In genomic region chr20:1648101-1648500, GRCh38 we compare ENCODE assay signal across 16 cellular contexts. TPM values are rescaled to one million over a fixed set of nuclear protein-coding genes. Genes with fewer than 3 reads are reported as not detected.
"Had no signal": no experiment of that assay in that cellular context is flagged by ENCODE, and none has a peak within 500 bp of the region (broad histone marks: within the 10 kb centered on the region; RNA-seq: fewer than 3 reads in every experiment).

No MANE protein-coding gene starts in this region.

- H3K36me3 Mint-ChIP-seq: natural killer cell treated with Interleukin-12 subunit alpha and Interleukin-12 subunit beta and Interleukin-15 and Interleukin-18, amount 100 ng/mL, for 72 hours; stimulated activated memory B cell treated with anti-CD40 and anti-IgM and Interleukin-4, amounts not matched to agents 10 μg/mL and 1 μg/mL and 100 μg/mL, for 72 hours; type B pancreatic cell had no signal

- H3K4me3 Mint-ChIP-seq: natural killer cell treated with Interleukin-12 subunit alpha and Interleukin-12 subunit beta and Interleukin-15 and Interleukin-18, amount 100 ng/mL, for 72 hours; stimulated activated memory B cell treated with anti-CD40 and anti-IgM and Interleukin-4, amounts not matched to agents 10 μg/mL and 1 μg/mL and 100 μg/mL, for 72 hours; type B pancreatic cell had no signal

- H3K4me3 ChIP-seq: colonic mucosa, heart right ventricle, smooth muscle cell had no signal

- H3K4me2 ChIP-seq: smooth muscle cell had no signal

- H3K9me3 ChIP-seq: colonic mucosa, heart right ventricle had no signal

- H3K36me3 ChIP-seq: colonic mucosa, heart right ventricle had no signal

- H3K4me1 ChIP-seq: colonic mucosa had no signal

- H3K27me3 ChIP-seq: colonic mucosa had no signal

- DNase-seq: activated CD4-positive, alpha-beta T cell treated with anti-CD3 and anti-CD28 coated beads for 4 hours; colonic mucosa; effector CD4-positive, alpha-beta T cell; heart right ventricle; mammary epithelial cell; nucleus accumbens; right cardiac atrium had no signal

- H3K27ac ChIP-seq: colonic mucosa, heart right ventricle had no signal

- H3K27ac Mint-ChIP-seq: natural killer cell treated with Interleukin-12 subunit alpha and Interleukin-12 subunit beta and Interleukin-15 and Interleukin-18, amount 100 ng/mL, for 72 hours; progenitor cell of endocrine pancreas; stimulated activated memory B cell treated with anti-CD40 and anti-IgM and Interleukin-4, amounts not matched to agents 10 μg/mL and 1 μg/mL and 100 μg/mL, for 72 hours; type B pancreatic cell had no signal

- H3K9me3 Mint-ChIP-seq: natural killer cell treated with Interleukin-12 subunit alpha and Interleukin-12 subunit beta and Interleukin-15 and Interleukin-18, amount 100 ng/mL, for 72 hours; stimulated activated memory B cell treated with anti-CD40 and anti-IgM and Interleukin-4, amounts not matched to agents 10 μg/mL and 1 μg/mL and 100 μg/mL, for 72 hours; type B pancreatic cell had no signal

- ATAC-seq: heart right ventricle; left lobe of liver; right cardiac atrium; stimulated activated memory B cell treated with anti-CD40 and anti-IgM and Interleukin-4, amounts not matched to agents 10 μg/mL and 1 μg/mL and 100 μg/mL, for 72 hours had no signal

RNA-seq across cellular contexts. Expression of gene SIRPG, which starts 9.5 kb away (rescaled TPM):
- total RNA-seq: cardiac septum, endothelial cell of umbilical vein, frontal cortex, left lobe of liver, mammary epithelial cell, progenitor cell of endocrine pancreas, smooth muscle cell had no signal
